ENCODE assay signal across 1 cellular context in genomic region chr19:4987286-4987685, GRCh38.
TF ChIP-seq lines count a peak whose summit lies in the region.

No MANE protein-coding gene starts in this region.

TF ChIP-seq in K562, 482 proteins besides CTCF, POLR2A, EP300 and RAD21 (continued from another document):
- TF ChIP-seq GTF2B (IDR thresholded peaks at IDR 0.05; ENCODE audit: extremely low read depth, insufficient read length): no peak
